Comparison of ENCODE assay signal across 1 cellular context in the genomic region with DNA sequence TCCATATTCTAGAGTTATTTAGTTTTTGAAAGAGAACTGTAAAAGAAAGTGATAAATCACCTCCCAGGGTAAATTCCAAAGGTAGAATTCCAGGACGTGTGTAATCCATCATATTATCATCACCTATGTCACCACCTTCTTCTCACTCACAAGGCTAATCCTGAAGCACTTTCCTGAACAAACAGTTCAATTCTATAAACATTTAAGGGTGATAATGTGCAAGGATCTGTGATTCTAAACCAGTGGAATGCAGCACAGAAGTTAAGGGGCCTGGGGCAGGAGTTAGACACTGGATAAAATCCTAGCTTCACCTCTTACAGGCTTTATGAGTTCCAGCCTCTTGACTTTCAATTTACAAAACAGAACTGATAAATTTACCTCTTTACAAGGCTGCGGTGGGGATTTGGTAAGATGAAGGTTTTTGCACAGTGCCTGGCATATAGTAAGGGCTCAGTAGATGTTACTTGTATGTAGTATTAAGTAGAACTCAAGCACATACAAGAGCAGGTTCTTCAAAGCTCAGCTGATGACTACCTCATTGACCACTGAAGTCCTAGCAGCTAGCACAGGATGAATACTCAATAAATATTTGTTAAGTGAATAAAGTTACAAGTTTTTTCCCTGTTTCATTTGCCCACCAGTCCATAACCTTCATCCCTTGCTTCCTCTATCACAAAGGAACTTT.
TF ChIP-seq lines count a peak whose summit lies in the region.

No MANE protein-coding gene starts in this region.

TF ChIP-seq in IMR-90, 13 proteins besides CTCF, POLR2A, EP300 and RAD21 (continued from another document):
- TF ChIP-seq, protein P1, sequence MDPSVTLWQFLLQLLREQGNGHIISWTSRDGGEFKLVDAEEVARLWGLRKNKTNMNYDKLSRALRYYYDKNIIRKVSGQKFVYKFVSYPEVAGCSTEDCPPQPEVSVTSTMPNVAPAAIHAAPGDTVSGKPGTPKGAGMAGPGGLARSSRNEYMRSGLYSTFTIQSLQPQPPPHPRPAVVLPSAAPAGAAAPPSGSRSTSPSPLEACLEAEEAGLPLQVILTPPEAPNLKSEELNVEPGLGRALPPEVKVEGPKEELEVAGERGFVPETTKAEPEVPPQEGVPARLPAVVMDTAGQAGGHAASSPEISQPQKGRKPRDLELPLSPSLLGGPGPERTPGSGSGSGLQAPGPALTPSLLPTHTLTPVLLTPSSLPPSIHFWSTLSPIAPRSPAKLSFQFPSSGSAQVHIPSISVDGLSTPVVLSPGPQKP (IDR thresholded peaks at IDR 0.05; ENCODE audit: borderline replicate concordance, low read depth, low read length), result no peak
- TF ChIP-seq BHLHE40 (IDR thresholded peaks at IDR 0.05; ENCODE audit: low read depth, low read length), result no peak
